In the genomic region with DNA sequence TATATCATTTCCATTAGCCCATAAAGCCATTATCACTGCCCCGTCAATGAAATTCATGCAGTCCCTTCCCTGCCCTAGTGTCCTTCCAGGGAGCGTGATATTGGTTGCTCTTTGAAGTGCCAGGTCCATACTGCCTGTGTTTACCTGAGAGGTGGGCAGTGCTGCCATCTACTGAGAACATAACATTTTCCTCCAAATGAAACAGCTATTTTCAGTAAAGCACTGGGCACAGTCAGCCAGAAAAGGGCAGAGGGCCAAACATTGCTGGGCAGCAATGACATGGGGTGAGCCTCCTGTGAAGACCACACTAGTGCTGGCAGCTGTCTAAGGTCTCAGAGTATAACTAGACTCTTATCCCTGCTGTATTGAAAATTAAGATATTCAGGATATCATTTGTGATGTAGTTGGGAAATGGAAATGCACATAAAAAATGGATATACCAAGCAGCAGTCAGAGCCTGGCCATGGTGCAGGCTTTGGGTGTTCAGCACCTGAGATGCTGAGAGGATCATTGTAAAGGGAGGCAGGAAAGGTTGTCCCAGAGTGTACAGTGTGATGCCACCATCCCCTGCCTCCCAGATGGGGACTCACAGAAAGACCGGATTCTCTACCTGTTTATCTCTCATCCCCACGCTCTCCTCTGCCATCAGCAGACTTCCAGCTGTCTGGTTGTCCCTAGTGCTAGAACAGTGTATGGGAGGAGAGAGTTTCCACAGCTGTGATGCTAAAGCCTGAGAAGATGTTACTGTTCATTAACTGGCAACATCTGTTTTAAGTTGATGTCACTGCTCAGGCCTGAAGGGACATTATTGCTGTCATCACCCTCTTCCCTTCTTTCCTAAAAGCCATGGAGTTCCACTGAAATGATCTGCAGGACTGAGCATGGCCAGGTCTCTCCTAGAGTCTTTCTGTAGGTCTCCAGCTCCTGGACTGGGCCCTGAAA, we compare ENCODE assay signal across 11 cellular contexts.
A peak's percentile ranks its signal among the peaks of the same experiment; 100 is the strongest.
DNase-seq lines count a peak whose midpoint lies in the region; ATAC-seq and TF ChIP-seq lines count a peak whose summit lies in the region.
"Had no signal": no experiment of that assay in that cellular context is flagged by ENCODE, and none has a peak within 500 bp of the region (broad histone marks: within the 10 kb centered on the region; RNA-seq: fewer than 3 reads in every experiment).

No MANE protein-coding gene starts in this region.

- H3K4me2 ChIP-seq in GM23338 (no peak overlapping the region), hepatocyte (no peak overlapping the region)

- H3K4me3 Mint-ChIP-seq in GM23338 (no peak overlapping the region), WTC11 (no peak overlapping the region)
- no peak overlapping the region for H3K4me3 Mint-ChIP-seq in T-helper 2 cell treated with Interferon-gamma antibody and Interleukin-4, amounts not matched to agents 5 μg/mL and 100 μg/mL, for 36 hours
- H3K4me3 Mint-ChIP-seq: natural killer cell had no signal

- peak; percentile 59 for ATAC-seq in GM23338
- ATAC-seq in WTC11 = peak; percentile 62
- ATAC-seq: natural killer cell had no signal

- H3K27me3 ChIP-seq in GM23338 (ENCODE audit: insufficient read depth) = no peaks in the 10 kb centered on the region
- H3K27me3 ChIP-seq in hepatocyte = no peaks in the 10 kb centered on the region

- H3K4me1 Mint-ChIP-seq in GM23338 (no peaks in the 10 kb centered on the region), WTC11 (no peaks in the 10 kb centered on the region)
- no peaks in the 10 kb centered on the region for H3K4me1 Mint-ChIP-seq in T-helper 2 cell treated with Interferon-gamma antibody and Interleukin-4, amounts not matched to agents 5 μg/mL and 100 μg/mL, for 36 hours (ENCODE audit: low read depth)
- H3K4me1 Mint-ChIP-seq: natural killer cell had no signal

- no peaks in the 10 kb centered on the region; the same call in 1 of the 2 replicates for H3K36me3 ChIP-seq in GM23338 (ENCODE audit: insufficient read depth)
- H3K36me3 ChIP-seq in hepatocyte (replicated peaks; ENCODE audit: insufficient read depth, low read depth) = no peaks in the 10 kb centered on the region

- H3K27me3 Mint-ChIP-seq in GM23338 (ENCODE audit: insufficient read depth, low read depth, poor library complexity) (no peaks in the 10 kb centered on the region), WTC11 (ENCODE audit: low read depth) (no peaks in the 10 kb centered on the region)
- H3K27me3 Mint-ChIP-seq in T-helper 2 cell treated with Interferon-gamma antibody and Interleukin-4, amounts not matched to agents 5 μg/mL and 100 μg/mL, for 36 hours (ENCODE audit: low read depth) = peaks cover 4% of the 10 kb centered on the region

- 79% methylated on average over 4 of the region's 4 CpGs for WGBS in hepatocyte (ENCODE audit: low lambda C conversion rate, missing lambda C conversion rate)

- H3K4me3 ChIP-seq in GM23338 (no peak overlapping the region), hepatocyte (no peak overlapping the region)

- no peak overlapping the region for H2AFZ ChIP-seq in GM23338
- no peak overlapping the region for H2AFZ ChIP-seq in hepatocyte

- peak; percentile 32 to 60 for TF ChIP-seq CTCF in GM23338 (conservative IDR thresholded peaks at IDR 0.05; ENCODE audit: low read depth in 2 of 2)
- no peak for TF ChIP-seq CTCF in WTC11 (IDR thresholded peaks at IDR 0.05)
- TF ChIP-seq CTCF in hepatocyte (IDR thresholded peaks at IDR 0.05; ENCODE audit: poor library complexity) = peak; percentile 28

- peaks cover 19% of the 10 kb centered on the region; the same call in 2 of the 3 replicates for H3K36me3 Mint-ChIP-seq in GM23338 (ENCODE audit: low read depth)
- peaks cover 9% of the 10 kb centered on the region for H3K36me3 Mint-ChIP-seq in WTC11
- H3K36me3 Mint-ChIP-seq in T-helper 2 cell treated with Interferon-gamma antibody and Interleukin-4, amounts not matched to agents 5 μg/mL and 100 μg/mL, for 36 hours (ENCODE audit: low read depth) = no peaks in the 10 kb centered on the region
- H3K36me3 Mint-ChIP-seq: natural killer cell had no signal

- no peaks in the 10 kb centered on the region for H4K20me1 ChIP-seq in GM23338 (replicated peaks; ENCODE audit: insufficient read depth)
- no peaks in the 10 kb centered on the region for H4K20me1 ChIP-seq in hepatocyte (ENCODE audit: insufficient read depth, poor library complexity, severe bottlenecking)

- peak; percentile 37 for DNase-seq in AG08395 (ENCODE audit: low spot score)
- peak; percentile 19 for DNase-seq in GM23338 (ENCODE audit: low spot score)
- no peak for DNase-seq in WTC11 (ENCODE audit: low spot score)
- no peak for DNase-seq in hepatocyte (ENCODE audit: low spot score)
- no peak for DNase-seq in NK-92 (lab: John Stamatoyannopoulos, UW; ENCODE audit: unreplicated experiment)
- no peak for DNase-seq in GF-D8 (lab: John Stamatoyannopoulos, UW)
- DNase-seq in activated CD4-positive, CD25-positive, alpha-beta regulatory T cell (lab: John Stamatoyannopoulos, UW) = no peak
- no peak for DNase-seq in T-helper 2 cell treated with Interferon-gamma antibody and Interleukin-4, amounts not matched to agents 5 μg/mL and 100 μg/mL, for 36 hours (ENCODE audit: low spot score)
- DNase-seq: activated CD4-positive, alpha-beta T cell treated with anti-CD3 and anti-CD28 coated beads, Interleukin-2, amount 50 U/mL, for 48 hours; natural killer cell; NCI-H2029 treated with DMSO at 0.1 percent for 48 hours had no signal

- CTCF ChIA-PET in WTC11 (lab: Charles Lee) = interaction anchor here (0.6 to 1.3 kb wide), 6 partner anchors 14 to 613 kb away, joined by 3 to 13 read pairs (median 4); no protein-coding TSS in a partner anchor

- POLR2A ChIA-PET in WTC11 (lab: Charles Lee) = interaction anchor here (0.6 kb wide), 1 partner anchor 11 kb away, joined by 4 read pairs; no protein-coding TSS in a partner anchor

- no peaks in the 10 kb centered on the region for H3F3A ChIP-seq in GM23338 (replicated peaks; ENCODE audit: low read depth)

- H3K9me2 ChIP-seq in GM23338 (ENCODE audit: insufficient read depth) = 0 out of 2 replicates have a peak, but pooled peaks cover 7% of the 10 kb centered on the region
- no peaks in the 10 kb centered on the region for H3K9me2 ChIP-seq in hepatocyte (replicated peaks; ENCODE audit: insufficient read depth)

- peaks cover 5% of the 10 kb centered on the region for H3K9me3 ChIP-seq in hepatocyte (ENCODE audit: low read depth)

- no peaks in the 10 kb centered on the region for H3K79me2 ChIP-seq in GM23338 (replicated peaks; ENCODE audit: insufficient read depth)
- no peaks in the 10 kb centered on the region for H3K79me2 ChIP-seq in hepatocyte

- H3K4me1 ChIP-seq in GM23338 (ENCODE audit: insufficient read depth) = no peaks in the 10 kb centered on the region
- no peaks in the 10 kb centered on the region for H3K4me1 ChIP-seq in hepatocyte (ENCODE audit: insufficient read depth)

- H3K9me3 Mint-ChIP-seq in GM23338 (peaks cover 6% of the 10 kb centered on the region; the same call in 2 of the 3 replicates), WTC11 (peaks cover 25% of the 10 kb centered on the region; the same call in 1 of the 2 replicates)
- no peaks in the 10 kb centered on the region for H3K9me3 Mint-ChIP-seq in T-helper 2 cell treated with Interferon-gamma antibody and Interleukin-4, amounts not matched to agents 5 μg/mL and 100 μg/mL, for 36 hours

- H3K27ac Mint-ChIP-seq in GM23338 (no peak overlapping the region), WTC11 (no peak overlapping the region)
- H3K27ac Mint-ChIP-seq in T-helper 2 cell treated with Interferon-gamma antibody and Interleukin-4, amounts not matched to agents 5 μg/mL and 100 μg/mL, for 36 hours = no peak overlapping the region
- H3K27ac Mint-ChIP-seq: natural killer cell had no signal

- H3K27ac ChIP-seq in GM23338 (ENCODE audit: low read depth) (no peak overlapping the region), hepatocyte (no peak overlapping the region)

TF ChIP-seq in GM23338, 12 proteins besides CTCF, POLR2A, EP300 and RAD21 (continues in another document):
- TF ChIP-seq NANOG (IDR thresholded peaks at IDR 0.05; ENCODE audit: borderline replicate concordance) = no peak

TF ChIP-seq in WTC11, 78 proteins besides CTCF, POLR2A, EP300 and RAD21 (continues in another document):
- TF ChIP-seq, protein P1, sequence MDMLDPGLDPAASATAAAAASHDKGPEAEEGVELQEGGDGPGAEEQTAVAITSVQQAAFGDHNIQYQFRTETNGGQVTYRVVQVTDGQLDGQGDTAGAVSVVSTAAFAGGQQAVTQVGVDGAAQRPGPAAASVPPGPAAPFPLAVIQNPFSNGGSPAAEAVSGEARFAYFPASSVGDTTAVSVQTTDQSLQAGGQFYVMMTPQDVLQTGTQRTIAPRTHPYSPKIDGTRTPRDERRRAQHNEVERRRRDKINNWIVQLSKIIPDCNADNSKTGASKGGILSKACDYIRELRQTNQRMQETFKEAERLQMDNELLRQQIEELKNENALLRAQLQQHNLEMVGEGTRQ (CRISPR knock-in tag; IDR thresholded peaks at IDR 0.05) = no peak
- TF ChIP-seq, protein P2, sequence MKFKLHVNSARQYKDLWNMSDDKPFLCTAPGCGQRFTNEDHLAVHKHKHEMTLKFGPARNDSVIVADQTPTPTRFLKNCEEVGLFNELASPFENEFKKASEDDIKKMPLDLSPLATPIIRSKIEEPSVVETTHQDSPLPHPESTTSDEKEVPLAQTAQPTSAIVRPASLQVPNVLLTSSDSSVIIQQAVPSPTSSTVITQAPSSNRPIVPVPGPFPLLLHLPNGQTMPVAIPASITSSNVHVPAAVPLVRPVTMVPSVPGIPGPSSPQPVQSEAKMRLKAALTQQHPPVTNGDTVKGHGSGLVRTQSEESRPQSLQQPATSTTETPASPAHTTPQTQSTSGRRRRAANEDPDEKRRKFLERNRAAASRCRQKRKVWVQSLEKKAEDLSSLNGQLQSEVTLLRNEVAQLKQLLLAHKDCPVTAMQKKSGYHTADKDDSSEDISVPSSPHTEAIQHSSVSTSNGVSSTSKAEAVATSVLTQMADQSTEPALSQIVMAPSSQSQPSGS (CRISPR knock-in tag; IDR thresholded peaks at IDR 0.05; ENCODE audit: borderline replicate concordance, low read depth) = no peak
- TF ChIP-seq, protein P3, sequence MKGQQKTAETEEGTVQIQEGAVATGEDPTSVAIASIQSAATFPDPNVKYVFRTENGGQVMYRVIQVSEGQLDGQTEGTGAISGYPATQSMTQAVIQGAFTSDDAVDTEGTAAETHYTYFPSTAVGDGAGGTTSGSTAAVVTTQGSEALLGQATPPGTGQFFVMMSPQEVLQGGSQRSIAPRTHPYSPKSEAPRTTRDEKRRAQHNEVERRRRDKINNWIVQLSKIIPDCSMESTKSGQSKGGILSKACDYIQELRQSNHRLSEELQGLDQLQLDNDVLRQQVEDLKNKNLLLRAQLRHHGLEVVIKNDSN (CRISPR knock-in tag; IDR thresholded peaks at IDR 0.05) = no peak
- TF ChIP-seq PRRX2 (CRISPR knock-in tag; IDR thresholded peaks at IDR 0.05) (no peak), ATF1 (CRISPR knock-in tag; IDR thresholded peaks at IDR 0.05) (no peak), JUN (CRISPR knock-in tag; IDR thresholded peaks at IDR 0.05) (no peak), ZBTB21 (CRISPR knock-in tag; IDR thresholded peaks at IDR 0.05; ENCODE audit: borderline replicate concordance) (no peak)

Comparison
In these comparisons a context has a peak if more than half of its experiments do, and no peak if none do; other contexts are left out.
1. DNase-seq: peak in AG08395 (single experiment) and GM23338 (single experiment); none in WTC11 (single experiment), hepatocyte (single experiment), NK-92 (single experiment), GF-D8 (single experiment), activated CD4-positive, CD25-positive, alpha-beta regulatory T cell (0 of 4) and T-helper 2 cell treated with Interferon-gamma antibody and Interleukin-4, amounts not matched to agents 5 μg/mL and 100 μg/mL, for 36 hours (single experiment).